Comparison of ENCODE assay signal across 10 cellular contexts in genomic region chr15:66502491-66502890, GRCh38. TPM values are rescaled to one million over a fixed set of nuclear protein-coding genes. Genes with fewer than 3 reads are reported as not detected.
DNase-seq lines count a peak whose midpoint lies in the region; ATAC-seq and TF ChIP-seq lines count a peak whose summit lies in the region.
"Had no signal": no experiment of that assay in that cellular context is flagged by ENCODE, and none has a peak within 500 bp of the region (broad histone marks: within the 10 kb centered on the region; RNA-seq: fewer than 3 reads in every experiment).

No MANE protein-coding gene starts in this region.

- H3K36me3 ChIP-seq in adipocyte (ENCODE audit: control insufficient read depth, insufficient read depth, low read length, severe bottlenecking): peaks cover 52% of the 10 kb centered on the region
- H3K36me3 ChIP-seq in kidney epithelial cell (ENCODE audit: control insufficient read depth, insufficient read depth, low read length): no peaks in the 10 kb centered on the region

- no peak overlapping the region for H3K23ac ChIP-seq in H9 (ENCODE audit: insufficient read length, low read depth, low read length)

- H3K23me2 ChIP-seq in H9 (ENCODE audit: insufficient read length, low read depth, low read length, poor library complexity, severe bottlenecking): no peaks in the 10 kb centered on the region

- H2BK120ac ChIP-seq in H9 (ENCODE audit: low read depth, low read length, poor library complexity, severe bottlenecking): no peak overlapping the region

- no peak overlapping the region for H3K27ac ChIP-seq in H9 (ENCODE audit: insufficient read length, low read depth, low read length)

- no peak overlapping the region for H2AK5ac ChIP-seq in H9 (ENCODE audit: insufficient read length, low read length)

- H3K4me3 ChIP-seq in AG04449 (ENCODE audit: low read depth, low read length) (peak overlapping the region; percentile 98), adipocyte (ENCODE audit: low read length) (peak overlapping the region; percentile 93), kidney epithelial cell (ENCODE audit: low read depth, low read length) (peak overlapping the region; percentile 90)

- no peak overlapping the region for H3K18ac ChIP-seq in H9 (ENCODE audit: insufficient read length, low read depth, low read length)

- no peak overlapping the region for H2BK5ac ChIP-seq in H9 (ENCODE audit: insufficient read length, low read length)

- H3K4ac ChIP-seq in H9 (ENCODE audit: low read depth, low read length): no peak overlapping the region

- H3K9me3 ChIP-seq in H9 (ENCODE audit: control insufficient read depth, low read depth, low read length) (no peaks in the 10 kb centered on the region), adipocyte (ENCODE audit: control insufficient read depth, low read length) (no peaks in the 10 kb centered on the region)

- H3K27ac Mint-ChIP-seq in H9: peak overlapping the region; percentile 5 to 98 (median 92); a peak in 4 of 7 replicates

- H3K9me3 Mint-ChIP-seq in H9: no peaks in the 10 kb centered on the region; a peak in 2 of 5 replicates

- no peak overlapping the region for H3K14ac ChIP-seq in H9 (ENCODE audit: insufficient read depth, low read length)

- H4K91ac ChIP-seq in H9 (ENCODE audit: insufficient read length, low read depth, low read length): no peak overlapping the region

- H4K8ac ChIP-seq in H9 (replicated peaks; ENCODE audit: insufficient read length, low read depth, low read length): no peak overlapping the region

- H4K20me1 ChIP-seq in H9 (ENCODE audit: control insufficient read depth, insufficient read depth, insufficient read length): no peaks in the 10 kb centered on the region

- H3K4me1 ChIP-seq in H9 (ENCODE audit: insufficient read depth, low read length) (no peaks in the 10 kb centered on the region), adipocyte (ENCODE audit: control insufficient read depth, insufficient read depth, low read length) (peaks cover 36% of the 10 kb centered on the region)

- peaks cover 31% of the 10 kb centered on the region; the same call in 1 of the 2 replicates for H3K79me2 ChIP-seq in H9 (ENCODE audit: insufficient read depth, low read length)

- no peak for TF ChIP-seq CTCF in AG04449 (IDR thresholded peaks at IDR 0.05; ENCODE audit: insufficient read depth, low read length, missing control alignments)
- TF ChIP-seq CTCF in H9 (conservative IDR thresholded peaks at IDR 0.05): no peak
- TF ChIP-seq CTCF in kidney epithelial cell (IDR thresholded peaks at IDR 0.05; ENCODE audit: insufficient read depth, low read length, poor library complexity, severe bottlenecking): no peak

- no peak overlapping the region for H2BK20ac ChIP-seq in H9 (ENCODE audit: low read depth, low read length, poor library complexity, severe bottlenecking)

- peaks cover 52 to 70% (median 70%) of the 10 kb centered on the region in 3 experiments for H3K36me3 Mint-ChIP-seq in H9 (ENCODE audit: insufficient read depth in 1 of 3, low read depth in 3 of 3)

- ATAC-seq in GM19452 (IDR thresholded peaks at IDR 0.05; ENCODE audit: unreplicated experiment): no peak

- H3T11ph ChIP-seq in H9 (ENCODE audit: low read length): no peak overlapping the region

- H3K27me3 ChIP-seq in H9 (ENCODE audit: insufficient read depth, low read length) (no peaks in the 10 kb centered on the region), adipocyte (replicated peaks; ENCODE audit: control insufficient read depth, insufficient read depth, low read length) (no peaks in the 10 kb centered on the region), kidney epithelial cell (ENCODE audit: control insufficient read depth, insufficient read depth, low read length) (no peaks in the 10 kb centered on the region)

- H3K27me3 Mint-ChIP-seq in H9 (ENCODE audit: low read depth): no peaks in the 10 kb centered on the region

- no CpG with 5 or more reads among the region's 10 CpGs for WGBS in H9 (ENCODE audit: extremely low coverage, insufficient read length, low lambda C conversion rate)

- H3K79me1 ChIP-seq in H9 (ENCODE audit: insufficient read depth, low read depth, low read length, poor library complexity, severe bottlenecking): no peaks in the 10 kb centered on the region

- CTCF ChIA-PET in AG04449 (lab: Yijun Ruan, JAX): interaction anchor here (1.0 to 1.5 kb wide), 2 partner anchors 9 to 64 kb away, joined by 3 to 7 read pairs; no protein-coding TSS in a partner anchor

- no peak overlapping the region for H2AFZ ChIP-seq in H9 (ENCODE audit: low read length)

- H3K9ac ChIP-seq in H9 (ENCODE audit: extremely low read depth, insufficient read length, low read length) (no peak overlapping the region), adipocyte (ENCODE audit: low read length) (peak overlapping the region; percentile 98)

- no peak overlapping the region for H2BK15ac ChIP-seq in H9 (ENCODE audit: low read depth, low read length)

- DNase-seq in AG04449 (ENCODE audit: low read depth, low spot score) (no peak), H9 (no peak), adipocyte (ENCODE audit: low read depth) (no peak), kidney epithelial cell (ENCODE audit: low read depth) (no peak), NOMO-1 (lab: John Stamatoyannopoulos, UW; ENCODE audit: unreplicated experiment in 2 of 2) (no peak), NOMO-1 treated with DMSO at 0.1 percent for 48 hours (lab: John Stamatoyannopoulos, UW; ENCODE audit: unreplicated experiment) (no peak), NAMALWA (ENCODE audit: low spot score) (no peak)
- DNase-seq: NCI-H2227 treated with DMSO at 0.1 percent for 48 hours; stimulated activated CD4-positive, alpha-beta T cell treated with anti-CD3 and anti-CD28 coated beads, Interleukin-2, amount 100 ng/mL, for 48 hours had no signal

- POLR2A ChIA-PET in AG04449 (lab: Yijun Ruan, JAX): no interaction called here

- no peak overlapping the region for H4K5ac ChIP-seq in H9 (ENCODE audit: insufficient read length, low read depth, low read length)

- peak overlapping the region; percentile 87 for H3K4me2 ChIP-seq in H9 (ENCODE audit: insufficient read depth, insufficient read length, low read length)

- H3K56ac ChIP-seq in H9 (ENCODE audit: insufficient read length, low read depth, low read length): no peak overlapping the region

- peaks cover 27 to 35% of the 10 kb centered on the region in 2 experiments for H3K4me1 Mint-ChIP-seq in H9

- no peak overlapping the region for H2BK12ac ChIP-seq in H9 (ENCODE audit: insufficient read length, low read depth, low read length)

- peak overlapping the region; percentile 98 to 100 for H3K4me3 Mint-ChIP-seq in H9

RNA-seq across cellular contexts. Expression of gene RPL4, which starts 2.2 kb away (rescaled TPM):
- total RNA-seq in H9 (2021) (3,988 and 4,137 TPM in 2 replicates), kidney epithelial cell (6,900 and 7,468 TPM in 2 replicates)

RNA-seq across cellular contexts. Expression of gene ZWILCH, which starts 2.6 kb away (rescaled TPM):
- total RNA-seq in H9 (2021): 47.2 and 48.0 TPM in 2 replicates
- total RNA-seq in kidney epithelial cell: 11.2 and 11.6 TPM in 2 replicates

RNA-seq across cellular contexts. Expression of gene SNAPC5, which starts 4.9 kb away (rescaled TPM):
- total RNA-seq in H9 (2021) (28.9 and 30.7 TPM in 2 replicates), kidney epithelial cell (10.1 and 26.2 TPM in 2 replicates)
